ENCODE assay signal across 8 cellular contexts in the genomic region with DNA sequence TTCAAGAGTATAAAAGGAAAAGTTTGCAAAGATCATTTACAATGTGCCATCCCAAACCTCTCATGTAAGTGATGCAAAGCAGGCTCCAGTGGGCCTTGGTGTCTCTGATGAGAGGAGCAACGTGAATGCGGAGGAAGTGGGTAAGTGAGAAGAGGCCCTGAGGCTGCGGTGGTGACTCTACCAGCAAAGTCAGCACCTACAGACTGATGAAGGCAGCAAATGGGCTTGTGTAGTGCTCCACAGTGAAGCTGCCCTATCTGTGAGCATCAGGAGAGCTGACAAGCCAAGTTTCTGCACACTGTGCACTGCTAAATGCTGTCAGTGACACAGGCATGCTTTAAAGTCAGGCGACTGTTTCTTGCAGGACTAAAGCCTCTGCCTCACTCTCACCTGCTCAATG.
A peak's percentile ranks its signal among the peaks of the same experiment; 100 is the strongest.
DNase-seq lines count a peak whose midpoint lies in the region; ATAC-seq and FAIRE-seq lines count a peak whose summit lies in the region.

No MANE protein-coding gene starts in this region.

- H3K27ac Mint-ChIP-seq in central memory CD8-positive, alpha-beta T cell (ENCODE audit: low read depth) = peak overlapping the region; percentile 78

- peak; percentile 48 for ATAC-seq in GM21381 (IDR thresholded peaks at IDR 0.05; ENCODE audit: unreplicated experiment)
- peak; percentile 99 for ATAC-seq in central memory CD8-positive, alpha-beta T cell (replicated peaks; ENCODE audit: extremely low read depth, poor library complexity, severe bottlenecking)
- no peak for ATAC-seq in GM21717 (IDR thresholded peaks at IDR 0.05; ENCODE audit: unreplicated experiment)

- DNase-seq in T-helper 2 cell (peak; percentile 20 to 100 (median 65)), putamen (ENCODE audit: low spot score) (no peak), HTR-8/SVneo (ENCODE audit: insufficient read length, low spot score) (no peak), AG20443 (ENCODE audit: low spot score) (no peak)
- peak; percentile 47 to 79 for DNase-seq in central memory CD8-positive, alpha-beta T cell (ENCODE audit: low spot score in 2 of 2)
- peak; percentile 52 to 68 for DNase-seq in stimulated activated CD8-positive, alpha-beta memory T cell treated with anti-CD3 and anti-CD28 coated beads, Interleukin-2, amount 100 ng/mL, for 48 hours (ENCODE audit: low read depth in 2 of 2)

- peak overlapping the region; percentile 53 for H3K4me3 Mint-ChIP-seq in central memory CD8-positive, alpha-beta T cell

- no peaks in the 10 kb centered on the region for H3K9me3 Mint-ChIP-seq in central memory CD8-positive, alpha-beta T cell

- H3K36me3 Mint-ChIP-seq in central memory CD8-positive, alpha-beta T cell (ENCODE audit: insufficient read depth) = peaks cover 5% of the 10 kb centered on the region

- H3K4me1 Mint-ChIP-seq in central memory CD8-positive, alpha-beta T cell = peaks cover 76% of the 10 kb centered on the region

- no peaks in the 10 kb centered on the region for H3K27me3 Mint-ChIP-seq in central memory CD8-positive, alpha-beta T cell

- no peak for FAIRE-seq in HTR-8/SVneo (lab: Jason Lieb, UNC)

Comparison
In these comparisons a context has a peak if more than half of its experiments do, and no peak if none do; other contexts are left out.
1. DNase-seq: peak in T-helper 2 cell (5 of 5), central memory CD8-positive, alpha-beta T cell (2 of 2) and stimulated activated CD8-positive, alpha-beta memory T cell treated with anti-CD3 and anti-CD28 coated beads, Interleukin-2, amount 100 ng/mL, for 48 hours (2 of 2); none in putamen (single experiment), HTR-8/SVneo (single experiment) and AG20443 (single experiment).